Comparison of ENCODE assay signal across 13 cellular contexts in the genomic region with DNA sequence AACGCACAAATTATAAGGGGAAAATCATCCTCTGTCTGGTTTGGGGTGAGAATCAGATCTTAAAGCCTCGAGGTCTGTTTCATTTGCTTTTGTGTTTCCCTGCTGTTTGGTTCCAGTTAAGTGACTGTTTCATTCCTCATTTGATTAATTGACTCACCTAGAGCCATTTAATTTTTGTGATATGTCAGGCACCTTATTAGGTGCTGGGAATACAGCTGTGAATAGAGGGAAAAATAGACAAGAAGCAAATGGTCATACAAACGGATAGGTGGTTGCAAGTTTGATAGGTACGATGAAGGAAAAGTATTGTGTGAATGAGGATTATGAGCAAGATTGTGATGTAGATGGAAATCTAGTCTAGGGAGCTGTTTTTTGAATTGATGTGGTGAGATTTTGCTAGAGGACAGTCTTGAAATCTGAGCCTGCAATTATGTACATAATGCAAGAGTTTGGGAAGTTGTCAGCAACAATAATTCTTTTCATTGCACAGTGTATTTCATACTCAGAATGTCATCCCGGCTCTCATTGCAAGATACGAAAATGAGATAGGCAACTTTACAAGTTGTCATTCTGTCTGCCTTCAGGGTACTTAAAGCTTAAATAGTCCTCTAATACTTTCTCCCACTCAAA. TPM values are rescaled to one million over a fixed set of nuclear protein-coding genes. Genes with fewer than 3 reads are reported as not detected.
DNase-seq lines count a peak whose midpoint lies in the region; ATAC-seq and TF ChIP-seq lines count a peak whose summit lies in the region.
"Had no signal": no experiment of that assay in that cellular context is flagged by ENCODE, and none has a peak within 500 bp of the region (broad histone marks: within the 10 kb centered on the region; RNA-seq: fewer than 3 reads in every experiment).

No MANE protein-coding gene starts in this region.

- no peak overlapping the region for H2BK5ac ChIP-seq in neuronal stem cell (ENCODE audit: low read length)

- no peak overlapping the region for H4K8ac ChIP-seq in neuronal stem cell (ENCODE audit: low read depth, low read length)

- WGBS in neuronal stem cell (ENCODE audit: extremely low coverage in 2 of 2, insufficient read length in 2 of 2, insufficient replicate concordance in 1 of 2), 2 donors: 100% methylated on average over 2 of the region's 6 CpGs; no CpG with 5 or more reads in 1 of the 2 donors

- H2BK15ac ChIP-seq in neuronal stem cell (ENCODE audit: low read length): no peak overlapping the region

- H3K79me1 ChIP-seq in neuronal stem cell (ENCODE audit: low read depth, low read length): peaks cover 5% of the 10 kb centered on the region

- H4K20me1 ChIP-seq in OCI-LY3 (ENCODE audit: insufficient read depth, low read length): peaks cover 60% of the 10 kb centered on the region

- H3K27ac ChIP-seq in OCI-LY3 (ENCODE audit: low read length) (no peak overlapping the region), epithelial cell of prostate (peak overlapping the region; percentile 82), neuronal stem cell (replicated peaks; ENCODE audit: low read length) (no peak overlapping the region)

- H3K4me1 ChIP-seq in OCI-LY3 (ENCODE audit: low read length) (peaks cover 18% of the 10 kb centered on the region), neuronal stem cell (ENCODE audit: control insufficient read depth in 2 of 2, insufficient read depth in 1 of 2, low read depth in 1 of 2, low read length in 2 of 2) (peaks cover 14 to 15% of the 10 kb centered on the region in 2 donors)

- H2BK12ac ChIP-seq in neuronal stem cell (ENCODE audit: low read length): no peak overlapping the region

- H2BK120ac ChIP-seq in neuronal stem cell (ENCODE audit: low read depth, low read length): no peak overlapping the region

- H3K18ac ChIP-seq in neuronal stem cell (ENCODE audit: low read length): no peak overlapping the region

- peaks cover 71% of the 10 kb centered on the region for H3K79me2 ChIP-seq in OCI-LY3 (ENCODE audit: low read length)

- DNase-seq in epithelial cell of prostate (ENCODE audit: low read depth, low spot score) (no peak), neuronal stem cell (ENCODE audit: low spot score) (no peak), globus pallidus (ENCODE audit: low spot score) (no peak), epidermal melanocyte (ENCODE audit: insufficient read length, low spot score) (no peak)
- no peak for DNase-seq in stimulated activated CD4-positive, alpha-beta T cell treated with anti-CD3 and anti-CD28 coated beads, Interleukin-15, amount 100 ng/mL, for 24 hours
- DNase-seq: DMS153, GOT3, islet precursor cell, NCI-H2029, right cardiac atrium had no signal

- no peak overlapping the region for H2AK5ac ChIP-seq in neuronal stem cell (ENCODE audit: low read depth, low read length)

- H2AFZ ChIP-seq in OCI-LY3 (ENCODE audit: low read depth, low read length): no peak overlapping the region
- no peak overlapping the region for H2AFZ ChIP-seq in neuronal stem cell (ENCODE audit: low read length)

- H3K14ac ChIP-seq in neuronal stem cell (ENCODE audit: low read length): no peak overlapping the region

- no peak overlapping the region for H3K4ac ChIP-seq in neuronal stem cell (ENCODE audit: low read length)

- H3K27me3 ChIP-seq in OCI-LY3 (ENCODE audit: low read depth, low read length): no peaks in the 10 kb centered on the region
- H3K27me3 ChIP-seq in neuronal stem cell (ENCODE audit: control insufficient read depth in 3 of 3, insufficient read depth in 3 of 3, low read depth in 1 of 3, low read length in 3 of 3): no peaks in the 10 kb centered on the region

- H3K4me3 ChIP-seq in GM08714 (ENCODE audit: low read length) (peak overlapping the region; percentile 95; the same call in 1 of the 2 replicates), OCI-LY3 (ENCODE audit: low read length) (peak overlapping the region; percentile 96), neuronal stem cell (ENCODE audit: low read length in 2 of 2) (peak overlapping the region in 1 of 2 donors; percentile 86)

- no peak overlapping the region for H4K91ac ChIP-seq in neuronal stem cell (ENCODE audit: low read depth, low read length, poor library complexity)

- H3K9me3 ChIP-seq in OCI-LY3 (ENCODE audit: insufficient read depth, low read length) (no peaks in the 10 kb centered on the region), neuronal stem cell (replicated peaks in 1 of 2; ENCODE audit: control insufficient read depth in 2 of 2, insufficient read depth in 1 of 2, low read depth in 1 of 2, low read length in 2 of 2) (no peaks in the 10 kb centered on the region)

- H3K36me3 ChIP-seq in OCI-LY3 (replicated peaks; ENCODE audit: low read depth, low read length) (no peaks in the 10 kb centered on the region), neuronal stem cell (replicated peaks in 1 of 2; ENCODE audit: control insufficient read depth in 2 of 2, insufficient read depth in 2 of 2, low read length in 2 of 2) (no peaks in the 10 kb centered on the region)

- TF ChIP-seq CTCF in OCI-LY3 (IDR thresholded peaks at IDR 0.05; ENCODE audit: low read depth, low read length): no peak

- H3K9ac ChIP-seq in OCI-LY3 (ENCODE audit: low read length) (no peak overlapping the region), neuronal stem cell (ENCODE audit: low read depth, low read length, poor library complexity) (no peak overlapping the region)

- no peak overlapping the region for H3K23ac ChIP-seq in neuronal stem cell (ENCODE audit: low read depth, low read length, poor library complexity)

- peak overlapping the region; percentile 90 for H3K4me2 ChIP-seq in OCI-LY3 (ENCODE audit: low read length)
- peak overlapping the region; percentile 11 for H3K4me2 ChIP-seq in neuronal stem cell (ENCODE audit: insufficient read depth, low read length, poor library complexity, severe bottlenecking)

- ATAC-seq in GM21529 (IDR thresholded peaks at IDR 0.05; ENCODE audit: unreplicated experiment): no peak
- ATAC-seq: right cardiac atrium had no signal

RNA-seq across cellular contexts. Expression of a gene that starts 2.2 kb away (rescaled TPM):
- 64.8 TPM for polyA plus RNA-seq in neuronal stem cell (2013, experiment 1 of 2)
- polyA plus RNA-seq in neuronal stem cell (2013, experiment 2 of 2): 66.0 TPM
